Comparison of ENCODE assay signal across 8 cellular contexts in genomic region chr2:173991857-173992588, GRCh38. TPM values are rescaled to one million over a fixed set of nuclear protein-coding genes. Genes with fewer than 3 reads are reported as not detected.
DNase-seq lines count a peak whose midpoint lies in the region; ATAC-seq and TF ChIP-seq lines count a peak whose summit lies in the region.

No MANE protein-coding gene starts in this region.

- intact Hi-C loops in mucosa of descending colon (cut with DNase I, micrococcal nuclease) (no loop called here), vagina (cut with DNase I) (no loop called here), spleen (cut with DNase I; ENCODE audit: low total_unique reads) (no loop called here)

- no peaks in the 10 kb centered on the region for H3K9me3 ChIP-seq in mucosa of descending colon
- no peaks in the 10 kb centered on the region for H3K9me3 ChIP-seq in vagina
- no peaks in the 10 kb centered on the region for H3K9me3 ChIP-seq in spleen

- TF ChIP-seq POLR2A in vagina (IDR thresholded peaks at IDR 0.05) (no peak), spleen (IDR thresholded peaks at IDR 0.05) (no peak)

- no peaks in the 10 kb centered on the region for H3K27me3 ChIP-seq in vagina
- H3K27me3 ChIP-seq in spleen (replicated peaks in 1 of 7), result no peaks in the 10 kb centered on the region

- DNase-seq in NCI-H524 (lab: John Stamatoyannopoulos, UW) (peak; percentile 25 to 53), NCI-H524 treated with DMSO at 0.1 percent for 48 hours (lab: John Stamatoyannopoulos, UW) (no peak), coronary artery (ENCODE audit: low spot score) (peak; percentile 94), mucosa of descending colon (peak in 2 of 3 donors; percentile 34 to 78), vagina (ENCODE audit: extremely low spot score in 2 of 2) (no peak), spleen (no peak), COR-L47 (lab: John Stamatoyannopoulos, UW) (no peak)

- no peak for TF ChIP-seq CTCF in coronary artery (IDR thresholded peaks at IDR 0.05)
- no peak for TF ChIP-seq CTCF in mucosa of descending colon (IDR thresholded peaks at IDR 0.05)
- no peak for TF ChIP-seq CTCF in vagina (IDR thresholded peaks at IDR 0.05)
- no peak for TF ChIP-seq CTCF in spleen (IDR thresholded peaks at IDR 0.05 in 8 of 11, conservative IDR thresholded peaks at IDR 0.05 in 3 of 11)

- H3K27ac ChIP-seq in coronary artery, result peak overlapping the region; percentile 84 to 89
- peak overlapping the region; percentile 78 for H3K27ac ChIP-seq in vagina
- H3K27ac ChIP-seq in spleen, result peak overlapping the region in 4 of 8 donors; percentile 6 to 76 (median 54)

- H3K4me3 ChIP-seq in coronary artery (peak overlapping the region; percentile 51), mucosa of descending colon (no peak overlapping the region), vagina (no peak overlapping the region), spleen (no peak overlapping the region)

- H3K4me1 ChIP-seq in mucosa of descending colon (ENCODE audit: low read depth) (peaks cover 3% of the 10 kb centered on the region), vagina (peaks cover 40% of the 10 kb centered on the region), spleen (peaks cover 0 to 36% (median 23%) of the 10 kb centered on the region in 6 donors)

- ATAC-seq in mucosa of descending colon (peak; percentile 35), GM21737 (IDR thresholded peaks at IDR 0.05; ENCODE audit: unreplicated experiment) (no peak)

- no peaks in the 10 kb centered on the region for H3K36me3 ChIP-seq in mucosa of descending colon (ENCODE audit: low read depth)
- H3K36me3 ChIP-seq in vagina, result no peaks in the 10 kb centered on the region
- H3K36me3 ChIP-seq in spleen, result no peaks in the 10 kb centered on the region

- WGBS in spleen, 5 donors, result 69 to 93% (median 84%) methylated on average over 5 of the region's 5 CpGs

RNA-seq across cellular contexts. Expression of gene SP3, which starts 26.9 kb away (rescaled TPM):
- total RNA-seq in mucosa of descending colon (100 to 1,000 TPM in 1 of 3 donors, 10 to 100 TPM in 2; 78.1 to 104 (median 88.9) TPM), vagina (119 TPM), spleen (100 to 1,000 TPM in 4 of 7 donors, 10 to 100 TPM in 3; 97.9 to 140 (median 103) TPM)
- 10 to 100 TPM; 17.4 to 23.2 (median 22.8) TPM for polyA plus RNA-seq in spleen

Comparison
In these comparisons a context has a peak if more than half of its experiments do, and no peak if none do; other contexts are left out.
1. DNase-seq: peak in NCI-H524 (2 of 2), coronary artery (single experiment) and mucosa of descending colon (2 of 3); none in NCI-H524 treated with DMSO at 0.1 percent for 48 hours (single experiment), vagina (0 of 2), spleen (single experiment) and COR-L47 (single experiment).